18 cellular contexts compared by ENCODE assay signal in the genomic region with DNA sequence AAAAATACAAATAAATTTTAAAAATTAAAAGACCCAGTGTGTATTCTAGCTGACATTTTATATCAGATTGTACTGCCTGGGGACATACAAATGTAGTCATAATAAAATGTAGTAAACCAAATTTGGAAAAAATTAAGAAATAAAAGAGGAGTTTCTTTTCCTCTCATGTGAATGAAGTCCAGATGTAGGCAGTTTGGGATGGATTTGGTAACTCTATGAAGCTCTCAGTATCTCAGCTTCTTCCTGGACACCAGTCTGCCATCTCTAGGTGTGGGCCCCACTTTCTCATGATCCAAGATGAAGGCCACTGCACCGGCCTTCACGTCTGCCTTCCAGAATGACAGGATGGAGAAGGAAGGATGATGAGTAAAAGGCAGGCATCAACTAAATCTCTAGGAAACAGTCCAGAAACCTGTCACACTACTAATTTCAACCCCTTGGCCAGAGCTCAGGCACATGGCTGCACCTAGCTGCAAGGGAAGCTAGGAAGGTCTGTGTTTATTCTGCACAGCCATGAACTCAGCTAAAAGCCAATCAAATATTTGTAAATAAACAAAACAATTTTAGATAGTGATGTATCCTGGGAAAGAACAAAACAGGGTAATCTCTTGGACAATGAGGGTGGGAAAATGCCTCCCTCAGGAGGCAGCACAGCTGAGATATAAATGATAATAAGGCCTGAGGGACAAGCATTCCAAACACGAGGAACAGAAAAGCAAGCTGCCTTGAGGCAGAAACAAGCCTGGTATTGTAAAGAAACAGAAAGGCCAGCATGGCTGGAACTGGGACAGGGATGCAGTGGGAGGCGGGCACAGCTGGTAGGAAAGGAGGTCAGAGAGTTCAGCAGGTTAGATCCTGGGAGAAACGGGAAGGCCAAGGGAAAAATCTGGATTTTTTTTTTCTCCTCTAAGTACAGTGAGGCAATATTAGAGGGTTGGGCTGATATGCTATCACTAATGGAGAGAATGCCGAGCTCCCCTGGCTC.
DNase-seq lines count a peak whose midpoint lies in the region; ATAC-seq, FAIRE-seq and TF ChIP-seq lines count a peak whose summit lies in the region.
"Had no signal": no experiment of that assay in that cellular context is flagged by ENCODE, and none has a peak within 500 bp of the region (broad histone marks: within the 10 kb centered on the region; RNA-seq: fewer than 3 reads in every experiment).

No MANE protein-coding gene starts in this region.

- H3K4me2 ChIP-seq in K562 (ENCODE audit: insufficient read depth, low read length) (no peak overlapping the region), smooth muscle cell (no peak overlapping the region)

- H3K4me1 ChIP-seq in HEK293 (ENCODE audit: control insufficient read depth, insufficient read depth, low read length) (no peaks in the 10 kb centered on the region), K562 (replicated peaks in 1 of 2; ENCODE audit: control insufficient read depth in 2 of 2, insufficient read depth in 2 of 2, low read length in 2 of 2) (peaks cover 10 to 23% of the 10 kb centered on the region in 2 experiments), smooth muscle cell (ENCODE audit: low read depth) (no peaks in the 10 kb centered on the region)

- TF ChIP-seq EP300 in K562 (IDR thresholded peaks at IDR 0.05; ENCODE audit: low read length): no peak

- ATAC-seq in K562 (no peak), left colon (peak; percentile 17), GM18909 (IDR thresholded peaks at IDR 0.05; ENCODE audit: poor library complexity, unreplicated experiment) (no peak)
- ATAC-seq: right cardiac atrium had no signal

- in situ Hi-C loops in K562 (cut with MboI): no loop called here

- no peak overlapping the region for H3K27ac ChIP-seq in HEK293 (ENCODE audit: extremely low read depth, low read depth, low read length)
- no peak overlapping the region for H3K27ac ChIP-seq in K562 (ENCODE audit: extremely low read depth, low read depth, low read length)
- H3K27ac ChIP-seq in smooth muscle cell (ENCODE audit: low read depth): peak overlapping the region; percentile 68

- H3F3A ChIP-seq in smooth muscle cell (ENCODE audit: low read depth): peaks cover 5% of the 10 kb centered on the region

- H3K4me3 ChIP-seq in HEK293 (ENCODE audit: low read depth, low read length) (no peak overlapping the region), K562 (no peak overlapping the region), smooth muscle cell (no peak overlapping the region)
- H3K4me3 ChIP-seq: HAP-1 had no signal

- H3K36me3 ChIP-seq in HEK293 (ENCODE audit: control insufficient read depth in 2 of 2, insufficient read depth in 1 of 2, low read length in 2 of 2) (no peaks in the 10 kb centered on the region), K562 (ENCODE audit: control insufficient read depth, insufficient read depth, low read length) (no peaks in the 10 kb centered on the region), smooth muscle cell (ENCODE audit: low read depth) (no peaks in the 10 kb centered on the region)
- H3K36me3 ChIP-seq: HAP-1 had no signal

- peaks cover 2% of the 10 kb centered on the region for H3K9me1 ChIP-seq in K562 (ENCODE audit: control insufficient read depth, insufficient read depth, low read length)

- no peak overlapping the region for H3K9ac ChIP-seq in K562 (ENCODE audit: insufficient read depth in 1 of 2, low read depth in 2 of 2, low read length in 2 of 2)
- H3K9ac ChIP-seq in smooth muscle cell (ENCODE audit: low read depth): no peak overlapping the region

- no peak for FAIRE-seq in K562 (lab: Jason Lieb, UNC)
- FAIRE-seq: urothelium cell line had no signal

- CTCF ChIA-PET in HEK293 (lab: Yijun Ruan, JAX): interaction anchor here (0.7 to 1.5 kb wide), 2 partner anchors 10 to 18 kb away, joined by 4 to 6 read pairs; no protein-coding TSS in a partner anchor
- CTCF ChIA-PET in K562 (lab: Yijun Ruan, JAX; ENCODE audit: low intra/inter-chr PET ratio): no interaction called here

- DNase-seq in K562 (ENCODE audit: extremely low read depth in 1 of 4, low spot score in 3 of 4) (no peak), left colon (no peak), smooth muscle cell (lab: John Stamatoyannopoulos, UW; ENCODE audit: unreplicated experiment) (no peak), COR-L47 (lab: John Stamatoyannopoulos, UW) (no peak), occipital lobe (lab: John Stamatoyannopoulos, UW) (no peak), NCI-H446 (lab: John Stamatoyannopoulos, UW) (no peak)
- DNase-seq: activated CD8-positive, alpha-beta memory T cell treated with anti-CD3 and anti-CD28 coated beads, Interleukin-2, amount 50 U/mL, for 48 hours; activated naive CD4-positive, alpha-beta T cell; NCI-H1048; right cardiac atrium; SIG-M5; stimulated activated CD4-positive, alpha-beta T cell treated with anti-CD3 and anti-CD28 coated beads, Interleukin-4, amount 100 ng/mL, for 1 hour; stimulated activated CD8-positive, alpha-beta memory T cell treated with anti-CD3 and anti-CD28 coated beads, Interleukin-4, amount 100 ng/mL, for 48 hours; T-helper 2 cell had no signal

- POLR2A ChIA-PET in HEK293 (lab: Yijun Ruan, JAX): interaction anchor here (1.5 kb wide), 1 partner anchor 510 kb away, joined by 3 read pairs; a partner anchor contains a TSS
- POLR2A ChIA-PET in K562 (lab: Yijun Ruan, JAX): interaction anchor here (0.6 to 2.3 kb wide), 7 partner anchors 10 to 1168 kb away, joined by 3 to 12 read pairs (median 5); no protein-coding TSS in a partner anchor

- H3K79me2 ChIP-seq in K562 (ENCODE audit: control insufficient read depth, insufficient read depth, low read length) (no peaks in the 10 kb centered on the region), smooth muscle cell (ENCODE audit: low read depth) (no peaks in the 10 kb centered on the region)

- no peak for TF ChIP-seq POLR2A in K562 (conservative IDR thresholded peaks at IDR 0.05)

- H4K20me1 ChIP-seq in K562 (replicated peaks; ENCODE audit: control insufficient read depth, insufficient read depth, low read length) (no peaks in the 10 kb centered on the region), smooth muscle cell (ENCODE audit: low read depth) (no peaks in the 10 kb centered on the region)

- H2AFZ ChIP-seq in K562 (ENCODE audit: low read depth, low read length) (no peak overlapping the region), smooth muscle cell (ENCODE audit: low read depth) (no peak overlapping the region)

- intact Hi-C loops in K562 (cut with micrococcal nuclease) (no loop called here), left colon (cut with DNase I, micrococcal nuclease) (no loop called here)

- no peak for TF ChIP-seq RAD21 in K562 (CRISPR knock-in tag; conservative IDR thresholded peaks at IDR 0.05 in 1 of 2, IDR thresholded peaks at IDR 0.05 in 1 of 2)

- H3K9me3 ChIP-seq in HEK293 (ENCODE audit: control insufficient read depth, insufficient read depth, low read depth, low read length) (no peaks in the 10 kb centered on the region), K562 (replicated peaks; ENCODE audit: control insufficient read depth, insufficient read depth, low read depth, low read length) (peaks cover 8% of the 10 kb centered on the region), smooth muscle cell (replicated peaks; ENCODE audit: low read depth) (no peaks in the 10 kb centered on the region)

- H3K27me3 ChIP-seq in K562 (ENCODE audit: control insufficient read depth in 2 of 2, insufficient read depth in 2 of 2, low read length in 2 of 2) (peaks cover 2 to 13% of the 10 kb centered on the region in 2 experiments; a peak in 3 of 5 replicates), smooth muscle cell (ENCODE audit: low read depth) (no peaks in the 10 kb centered on the region)

- no peak for TF ChIP-seq CTCF in HEK293 (tag by site-specific recombination; IDR thresholded peaks at IDR 0.05)
- no peak for TF ChIP-seq CTCF in K562 (IDR thresholded peaks at IDR 0.05 in 2 of 3, conservative IDR thresholded peaks at IDR 0.05 in 1 of 3; ENCODE audit: insufficient read depth in 2 of 3, low read depth in 1 of 3, low read length in 3 of 3)
- no peak for TF ChIP-seq CTCF in smooth muscle cell (IDR thresholded peaks at IDR 0.05; ENCODE audit: borderline replicate concordance, insufficient read depth, poor library complexity, severe bottlenecking)

- BruUV-seq in K562 (replicated peaks; lab: Mats Ljungman, UMichigan): no TSS peak

- WGBS in K562 (ENCODE audit: insufficient coverage, low coverage, missing lambda C conversion rate): 80% methylated on average over 6 of the region's 6 CpGs
- WGBS in smooth muscle cell (ENCODE audit: low lambda C conversion rate): 85% methylated on average over 6 of the region's 6 CpGs

TF ChIP-seq in HEK293, 187 proteins besides CTCF, POLR2A, EP300 and RAD21 (continues in another document):
- TF ChIP-seq ZNF391 (tag by site-specific recombination; IDR thresholded peaks at IDR 0.05; ENCODE audit: borderline replicate concordance, low read depth) (no peak), ZFP69B (tag by site-specific recombination; IDR thresholded peaks at IDR 0.05) (peak; percentile 77; the same call in 1 of the 2 replicates), ZNF664 (tag by site-specific recombination; IDR thresholded peaks at IDR 0.05) (no peak), ZNF350 (tag by site-specific recombination; IDR thresholded peaks at IDR 0.05) (no peak), ZNF677 (tag by site-specific recombination; IDR thresholded peaks at IDR 0.05) (no peak), SETDB1 (IDR thresholded peaks at IDR 0.05; ENCODE audit: insufficient read length, low read length) (peak; percentile 77)

TF ChIP-seq in K562, 482 proteins besides CTCF, POLR2A, EP300 and RAD21 (continues in another document):
- TF ChIP-seq ZNF778 (CRISPR knock-in tag; IDR thresholded peaks at IDR 0.05) (no peak), KAT2B (IDR thresholded peaks at IDR 0.05; ENCODE audit: low read depth, low read length) (no peak), GTF2A2 (tag; IDR thresholded peaks at IDR 0.05) (no peak), ZNF584 (CRISPR knock-in tag; IDR thresholded peaks at IDR 0.05; ENCODE audit: low read depth) (no peak), PCBP1 (IDR thresholded peaks at IDR 0.05; ENCODE audit: low read depth, low read length, poor library complexity, severe bottlenecking) (no peak), HCFC1 (IDR thresholded peaks at IDR 0.05; ENCODE audit: low read depth, low read length) (no peak), WHSC1 (IDR thresholded peaks at IDR 0.05; ENCODE audit: low read length) (no peak)
